In the genomic region with DNA sequence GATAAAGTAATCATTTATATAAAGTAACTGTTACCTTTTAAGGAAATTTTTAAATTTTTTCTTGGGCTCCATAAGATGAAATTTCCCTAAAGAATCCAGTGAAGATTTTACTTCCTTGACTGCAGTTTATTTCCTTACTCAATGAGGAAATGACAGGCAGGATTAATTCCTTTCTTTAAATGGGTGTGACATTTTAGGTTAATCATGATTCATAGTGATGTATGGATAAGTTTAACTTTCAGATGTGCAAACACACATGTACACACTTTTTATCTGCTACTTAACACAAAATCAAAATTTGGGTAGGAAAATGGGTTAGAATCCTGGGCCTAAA, we compare ENCODE assay signal across 1 cellular context.
TF ChIP-seq lines count a peak whose summit lies in the region.

No MANE protein-coding gene starts in this region.

TF ChIP-seq in K562, 482 proteins besides CTCF, POLR2A, EP300 and RAD21:
- TF ChIP-seq RFX1 (IDR thresholded peaks at IDR 0.05) (no peak), GTF2E2 (tag; IDR thresholded peaks at IDR 0.05) (no peak), KHSRP (IDR thresholded peaks at IDR 0.05) (no peak), IRF2 (CRISPR knock-in tag; IDR thresholded peaks at IDR 0.05) (no peak), HCFC1 (IDR thresholded peaks at IDR 0.05; ENCODE audit: low read depth, low read length) (no peak), ZNF444 (CRISPR knock-in tag; IDR thresholded peaks at IDR 0.05) (no peak), FOXA3 (CRISPR knock-in tag; conservative IDR thresholded peaks at IDR 0.05 in 1 of 2, IDR thresholded peaks at IDR 0.05 in 1 of 2) (no peak), LEF1 (IDR thresholded peaks at IDR 0.05) (no peak)
- TF ChIP-seq, protein P1, sequence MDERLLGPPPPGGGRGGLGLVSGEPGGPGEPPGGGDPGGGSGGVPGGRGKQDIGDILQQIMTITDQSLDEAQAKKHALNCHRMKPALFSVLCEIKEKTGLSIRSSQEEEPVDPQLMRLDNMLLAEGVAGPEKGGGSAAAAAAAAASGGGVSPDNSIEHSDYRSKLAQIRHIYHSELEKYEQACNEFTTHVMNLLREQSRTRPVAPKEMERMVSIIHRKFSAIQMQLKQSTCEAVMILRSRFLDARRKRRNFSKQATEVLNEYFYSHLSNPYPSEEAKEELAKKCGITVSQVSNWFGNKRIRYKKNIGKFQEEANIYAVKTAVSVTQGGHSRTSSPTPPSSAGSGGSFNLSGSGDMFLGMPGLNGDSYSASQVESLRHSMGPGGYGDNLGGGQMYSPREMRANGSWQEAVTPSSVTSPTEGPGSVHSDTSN (CRISPR knock-in tag; IDR thresholded peaks at IDR 0.05; ENCODE audit: low read depth), result no peak
- TF ChIP-seq, protein P1 (tag; conservative IDR thresholded peaks at IDR 0.05; ENCODE audit: low read depth), result 0 out of 2 replicates have a peak, but pooled peaks have one; percentile 19
- TF ChIP-seq, protein P2, sequence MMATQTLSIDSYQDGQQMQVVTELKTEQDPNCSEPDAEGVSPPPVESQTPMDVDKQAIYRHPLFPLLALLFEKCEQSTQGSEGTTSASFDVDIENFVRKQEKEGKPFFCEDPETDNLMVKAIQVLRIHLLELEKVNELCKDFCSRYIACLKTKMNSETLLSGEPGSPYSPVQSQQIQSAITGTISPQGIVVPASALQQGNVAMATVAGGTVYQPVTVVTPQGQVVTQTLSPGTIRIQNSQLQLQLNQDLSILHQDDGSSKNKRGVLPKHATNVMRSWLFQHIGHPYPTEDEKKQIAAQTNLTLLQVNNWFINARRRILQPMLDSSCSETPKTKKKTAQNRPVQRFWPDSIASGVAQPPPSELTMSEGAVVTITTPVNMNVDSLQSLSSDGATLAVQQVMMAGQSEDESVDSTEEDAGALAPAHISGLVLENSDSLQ (IDR thresholded peaks at IDR 0.05), result peak; percentile 24; the same call in 1 of the 2 replicates
- TF ChIP-seq, protein P3, sequence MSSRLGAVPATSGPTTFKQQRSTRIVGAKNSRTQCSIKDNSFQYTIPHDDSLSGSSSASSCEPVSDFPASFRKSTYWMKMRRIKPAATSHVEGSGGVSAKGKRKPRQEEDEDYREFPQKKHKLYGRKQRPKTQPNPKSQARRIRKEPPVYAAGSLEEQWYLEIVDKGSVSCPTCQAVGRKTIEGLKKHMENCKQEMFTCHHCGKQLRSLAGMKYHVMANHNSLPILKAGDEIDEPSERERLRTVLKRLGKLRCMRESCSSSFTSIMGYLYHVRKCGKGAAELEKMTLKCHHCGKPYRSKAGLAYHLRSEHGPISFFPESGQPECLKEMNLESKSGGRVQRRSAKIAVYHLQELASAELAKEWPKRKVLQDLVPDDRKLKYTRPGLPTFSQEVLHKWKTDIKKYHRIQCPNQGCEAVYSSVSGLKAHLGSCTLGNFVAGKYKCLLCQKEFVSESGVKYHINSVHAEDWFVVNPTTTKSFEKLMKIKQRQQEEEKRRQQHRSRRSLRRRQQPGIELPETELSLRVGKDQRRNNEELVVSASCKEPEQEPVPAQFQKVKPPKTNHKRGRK (tag; IDR thresholded peaks at IDR 0.05), result 0 out of 2 replicates have a peak, but pooled peaks have one; percentile 17
